Comparison of ENCODE assay signal across 26 cellular contexts in the genomic region with DNA sequence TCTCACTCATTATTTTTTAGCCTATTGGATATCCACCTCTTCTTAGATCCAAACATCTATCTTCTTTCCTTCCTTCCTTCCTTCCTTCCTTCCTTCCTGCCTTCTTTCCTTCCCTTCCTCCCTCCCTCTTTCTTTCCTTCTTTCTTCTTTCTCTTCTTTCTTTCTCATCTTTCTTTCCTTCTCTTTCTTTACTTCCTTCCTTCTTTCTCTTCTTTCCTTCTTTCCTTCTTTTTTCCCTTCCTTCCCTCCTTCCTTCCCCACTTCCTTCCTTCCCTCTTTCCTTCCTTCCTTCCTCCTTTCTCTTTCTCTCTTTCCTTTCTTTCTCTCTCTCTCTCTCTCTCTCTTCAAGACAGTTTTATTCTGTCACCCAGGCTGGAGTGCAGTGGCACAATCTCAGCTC.
"Had no signal": no experiment of that assay in that cellular context is flagged by ENCODE, and none has a peak within 500 bp of the region (broad histone marks: within the 10 kb centered on the region; RNA-seq: fewer than 3 reads in every experiment).

No MANE protein-coding gene starts in this region.

- H3K36me3 ChIP-seq: stomach, suprapubic skin, thoracic aorta, thyroid gland, tibial artery, tibial nerve, transverse colon, upper lobe of left lung, upper lobe of right lung, uterus, vagina had no signal

- H3K4me3 ChIP-seq: stomach, suprapubic skin, testis, thoracic aorta, thyroid gland, tibial artery, tibial nerve, transverse colon, upper lobe of left lung, upper lobe of right lung, uterus, vagina had no signal

- ATAC-seq: stimulated activated effector memory CD8-positive, alpha-beta T cell treated with anti-CD3 and anti-CD28 coated beads, Interleukin-12 subunit alpha, Interleukin-12 subunit beta, amount 100 ng/mL, for 72 hours; stimulated activated memory B cell treated with anti-CD40 and anti-IgM and Interleukin-4, amounts not matched to agents 10 μg/mL and 1 μg/mL and 100 μg/mL, for 72 hours; stimulated activated naive B cell treated with anti-CD40 and anti-IgM and Interleukin-4, amounts not matched to agents 10 μg/mL and 1 μg/mL and 100 μg/mL, for 72 hours; stimulated activated naive CD8-positive, alpha-beta T cell treated with anti-CD3 and anti-CD28 coated beads, Interleukin-15, amount 100 ng/mL, for 72 hours; stimulated activated naive CD8-positive, alpha-beta T cell treated with anti-CD3 and anti-CD28 coated beads, Interleukin-15, Interleukin-2, amounts not matched to agents 100 U/mL and 50 U/mL, for 24 hours; upper lobe of right lung had no signal

- H3K27ac ChIP-seq: stomach, suprapubic skin, testis, thoracic aorta, thyroid gland, tibial artery, tibial nerve, transverse colon, upper lobe of left lung, upper lobe of right lung, uterus, vagina had no signal

- DNase-seq: stimulated activated CD4-positive, alpha-beta T cell treated with anti-CD3 and anti-CD28 coated beads, Interleukin-2, amount 100 ng/mL, for 48 hours; stimulated activated CD4-positive, alpha-beta T cell treated with anti-CD3 and anti-CD28 coated beads, Interleukin-4, amount 100 ng/mL, for 1 hour; stimulated activated CD4-positive, alpha-beta T cell treated with anti-CD3 and anti-CD28 coated beads, Interleukin-4, amount 100 ng/mL, for 24 hours; stimulated activated CD4-positive, alpha-beta T cell treated with anti-CD3 and anti-CD28 coated beads, Interleukin-4, amount 100 ng/mL, for 4 hours; stimulated activated CD8-positive, alpha-beta memory T cell treated with anti-CD3 and anti-CD28 coated beads, Interleukin-4, amount 100 ng/mL, for 48 hours; stimulated activated naive B cell treated with anti-CD40 and anti-IgM and Interleukin-4, amounts not matched to agents 10 μg/mL and 1 μg/mL and 100 μg/mL, for 72 hours; stimulated activated naive CD4-positive, alpha-beta T cell; stimulated activated naive CD4-positive, alpha-beta T cell treated with Interleukin-2 at 50 U/mL for 16 hours; stimulated activated naive CD8-positive, alpha-beta T cell treated with anti-CD3 and anti-CD28 coated beads, Interleukin-15, amount 100 ng/mL, for 72 hours; stimulated activated naive CD8-positive, alpha-beta T cell treated with anti-CD3 and anti-CD28 coated beads, Interleukin-15, Interleukin-2, amounts not matched to agents 100 U/mL and 50 U/mL, for 24 hours; stomach; substantia nigra; testis; thyroid gland; tibial artery; transverse colon; trophoblast cell; upper lobe of left lung; upper lobe of right lung; uterus had no signal

- H3K27me3 ChIP-seq: stomach, suprapubic skin, testis, thyroid gland, tibial artery, tibial nerve, transverse colon, upper lobe of left lung, upper lobe of right lung, uterus, vagina had no signal

- H3K4me1 ChIP-seq: stomach, suprapubic skin, testis, thyroid gland, tibial artery, tibial nerve, transverse colon, upper lobe of left lung, upper lobe of right lung, uterus, vagina had no signal

- H3K9me3 ChIP-seq: stomach, suprapubic skin, testis, thoracic aorta, thyroid gland, tibial artery, tibial nerve, transverse colon, upper lobe of left lung, upper lobe of right lung, uterus, vagina had no signal
